In genomic region chr16:21157632-21158031, GRCh38 we compare ENCODE assay signal across 11 cellular contexts. TPM values are rescaled to one million over a fixed set of nuclear protein-coding genes. Genes with fewer than 3 reads are reported as not detected.
DNase-seq lines count a peak whose midpoint lies in the region; ATAC-seq and TF ChIP-seq lines count a peak whose summit lies in the region.
"Had no signal": no experiment of that assay in that cellular context is flagged by ENCODE, and none has a peak within 500 bp of the region (broad histone marks: within the 10 kb centered on the region; RNA-seq: fewer than 3 reads in every experiment).

No MANE protein-coding gene starts in this region.

- H3K9me3 ChIP-seq in thoracic aorta, result no peaks in the 10 kb centered on the region

- H3K4me3 Mint-ChIP-seq in activated T-cell treated with anti-CD3 and anti-CD28 coated beads, Interleukin-2, amount 50 U/mL, for 72 hours, result peak overlapping the region; percentile 89 to 93
- H3K4me3 Mint-ChIP-seq in activated CD8-positive, alpha-beta T cell treated with anti-CD3 and anti-CD28 coated beads, Interleukin-2, amount 10 ng/mL, durations not matched to agents 7 days and 5 days, result peak overlapping the region; percentile 80
- peak overlapping the region; percentile 43 for H3K4me3 Mint-ChIP-seq in mesothelial cell of epicardium

- H3K4me1 ChIP-seq in thoracic aorta (ENCODE audit: control insufficient read depth in 1 of 2, low read depth in 2 of 2), result peaks cover 20 to 40% of the 10 kb centered on the region in 2 donors

- CTCF ChIA-PET in activated CD8-positive, alpha-beta T cell treated with anti-CD3 and anti-CD28 coated beads, Interleukin-2, amount 10 ng/mL, durations not matched to agents 7 days and 5 days (lab: Charles Lee), result interaction anchor here (0.6 to 1.8 kb wide), 2 partner anchors 31 to 145 kb away, joined by 3 to 9 read pairs; no protein-coding TSS in a partner anchor

- H3K36me3 ChIP-seq in thoracic aorta, result no peaks in the 10 kb centered on the region

- TF ChIP-seq CTCF in mesothelial cell of epicardium (IDR thresholded peaks at IDR 0.05; ENCODE audit: unreplicated experiment) (no peak), thoracic aorta (IDR thresholded peaks at IDR 0.05) (no peak)

- peak overlapping the region; percentile 76 to 79 for H3K27ac ChIP-seq in thoracic aorta

- H3K4me3 ChIP-seq in thoracic aorta, result peak overlapping the region; percentile 96

- H3K9me3 Mint-ChIP-seq in activated T-cell treated with anti-CD3 and anti-CD28 coated beads, Interleukin-2, amount 50 U/mL, for 72 hours, result no peaks in the 10 kb centered on the region
- no peaks in the 10 kb centered on the region for H3K9me3 Mint-ChIP-seq in activated CD8-positive, alpha-beta T cell treated with anti-CD3 and anti-CD28 coated beads, Interleukin-2, amount 10 ng/mL, durations not matched to agents 7 days and 5 days (ENCODE audit: insufficient read depth)
- no peaks in the 10 kb centered on the region for H3K9me3 Mint-ChIP-seq in mesothelial cell of epicardium

- H3K27ac Mint-ChIP-seq in activated T-cell treated with anti-CD3 and anti-CD28 coated beads, Interleukin-2, amount 50 U/mL, for 72 hours, result no peak overlapping the region
- no peak overlapping the region for H3K27ac Mint-ChIP-seq in activated CD8-positive, alpha-beta T cell treated with anti-CD3 and anti-CD28 coated beads, Interleukin-2, amount 10 ng/mL, durations not matched to agents 7 days and 5 days
- H3K27ac Mint-ChIP-seq in mesothelial cell of epicardium, result no peak overlapping the region
- H3K27ac Mint-ChIP-seq: endodermal cell had no signal

- DNase-seq in activated T-cell treated with anti-CD3 and anti-CD28 coated beads, Interleukin-2, amount 50 U/mL, for 72 hours, result no peak
- DNase-seq in activated T-cell treated with anti-CD3 and anti-CD28 coated beads, Interleukin-2, amount 50 U/mL, for 1 hour, result no peak
- DNase-seq in activated CD8-positive, alpha-beta T cell treated with anti-CD3 and anti-CD28 coated beads, Interleukin-2, amount 10 ng/mL, durations not matched to agents 7 days and 5 days, result no peak
- DNase-seq in mesothelial cell of epicardium (ENCODE audit: low spot score in 2 of 2, unreplicated experiment in 2 of 2), result no peak
- no peak for DNase-seq in thoracic aorta (ENCODE audit: low spot score)
- DNase-seq in NAMALWA (ENCODE audit: low spot score), result no peak
- no peak for DNase-seq in NCI-H1048 (lab: John Stamatoyannopoulos, UW)

- POLR2A ChIA-PET in activated CD8-positive, alpha-beta T cell treated with anti-CD3 and anti-CD28 coated beads, Interleukin-2, amount 10 ng/mL, durations not matched to agents 7 days and 5 days (lab: Charles Lee), result no interaction called here

- H3K27me3 Mint-ChIP-seq in activated T-cell treated with anti-CD3 and anti-CD28 coated beads, Interleukin-2, amount 50 U/mL, for 72 hours (ENCODE audit: low read depth), result no peaks in the 10 kb centered on the region
- no peaks in the 10 kb centered on the region for H3K27me3 Mint-ChIP-seq in activated CD8-positive, alpha-beta T cell treated with anti-CD3 and anti-CD28 coated beads, Interleukin-2, amount 10 ng/mL, durations not matched to agents 7 days and 5 days (ENCODE audit: low read depth)
- no peaks in the 10 kb centered on the region for H3K27me3 Mint-ChIP-seq in mesothelial cell of epicardium (ENCODE audit: low read depth)

- ATAC-seq in activated T-cell treated with anti-CD3 and anti-CD28 coated beads, Interleukin-2, amount 50 U/mL, for 72 hours (replicated peaks in 1 of 2), result no peak
- ATAC-seq in activated CD8-positive, alpha-beta T cell treated with anti-CD3 and anti-CD28 coated beads, Interleukin-2, amount 10 ng/mL, durations not matched to agents 7 days and 5 days, result no peak
- ATAC-seq in thoracic aorta (ENCODE audit: insufficient number of reproducible peaks, low FRiP score, low read depth) (no peak), GM21786 (IDR thresholded peaks at IDR 0.05; ENCODE audit: unreplicated experiment) (no peak)

- peaks cover 18% of the 10 kb centered on the region for H3K4me1 Mint-ChIP-seq in activated T-cell treated with anti-CD3 and anti-CD28 coated beads, Interleukin-2, amount 50 U/mL, for 72 hours (ENCODE audit: low read depth)
- H3K4me1 Mint-ChIP-seq in activated CD8-positive, alpha-beta T cell treated with anti-CD3 and anti-CD28 coated beads, Interleukin-2, amount 10 ng/mL, durations not matched to agents 7 days and 5 days (ENCODE audit: low read depth), result peaks cover 20% of the 10 kb centered on the region
- H3K4me1 Mint-ChIP-seq in mesothelial cell of epicardium, result peaks cover 20% of the 10 kb centered on the region

- H3K27me3 ChIP-seq in thoracic aorta (replicated peaks; ENCODE audit: insufficient read depth), result no peaks in the 10 kb centered on the region

- no peaks in the 10 kb centered on the region for H3K36me3 Mint-ChIP-seq in activated T-cell treated with anti-CD3 and anti-CD28 coated beads, Interleukin-2, amount 50 U/mL, for 72 hours (ENCODE audit: insufficient read depth in 2 of 2)
- peaks cover 7% of the 10 kb centered on the region for H3K36me3 Mint-ChIP-seq in activated CD8-positive, alpha-beta T cell treated with anti-CD3 and anti-CD28 coated beads, Interleukin-2, amount 10 ng/mL, durations not matched to agents 7 days and 5 days (ENCODE audit: low read depth)
- H3K36me3 Mint-ChIP-seq in mesothelial cell of epicardium, result peaks cover 4% of the 10 kb centered on the region

RNA-seq across cellular contexts. Expression of gene LDAF1, which starts 0.8 kb away (rescaled TPM):
- 10 to 100 TPM; 10.4 to 12.2 TPM for total RNA-seq in activated T-cell treated with anti-CD3 and anti-CD28 coated beads, Interleukin-2, amount 50 U/mL, for 72 hours
- total RNA-seq in activated CD8-positive, alpha-beta T cell treated with anti-CD3 and anti-CD28 coated beads, Interleukin-2, amount 10 ng/mL, durations not matched to agents 7 days and 5 days, result 10 to 100 TPM in 1 of 2 experiments, 1 to 10 TPM in 1; 8.5 to 12.8 TPM
- 19.1 to 22.0 TPM (median 21.4 TPM) in 3 replicates for total RNA-seq in mesothelial cell of epicardium
- total RNA-seq in thoracic aorta, result 100 to 1,000 TPM; 110 to 112 TPM

RNA-seq across cellular contexts. Expression of gene DNAH3, which starts 7.0 kb away (rescaled TPM):
- total RNA-seq in activated T-cell treated with anti-CD3 and anti-CD28 coated beads, Interleukin-2, amount 50 U/mL, for 72 hours, result under 1 TPM in 1 of 2 donors, not detected in 1; 0.02 TPM
- not detected for total RNA-seq in activated CD8-positive, alpha-beta T cell treated with anti-CD3 and anti-CD28 coated beads, Interleukin-2, amount 10 ng/mL, durations not matched to agents 7 days and 5 days
- total RNA-seq in mesothelial cell of epicardium, result not detected in 3 replicates
- total RNA-seq in thoracic aorta, result not detected

RNA-seq across cellular contexts. Expression of gene ZP2, which starts 53.7 kb away (rescaled TPM):
- total RNA-seq in activated T-cell treated with anti-CD3 and anti-CD28 coated beads, Interleukin-2, amount 50 U/mL, for 72 hours, result not detected
- not detected for total RNA-seq in activated CD8-positive, alpha-beta T cell treated with anti-CD3 and anti-CD28 coated beads, Interleukin-2, amount 10 ng/mL, durations not matched to agents 7 days and 5 days
- total RNA-seq in mesothelial cell of epicardium (not detected in 3 replicates), thoracic aorta (not detected)
- total RNA-seq: Calu3, endodermal cell, LHCN-M2 had no signal
